ENCODE assay signal across 25 cellular contexts in the genomic region with DNA sequence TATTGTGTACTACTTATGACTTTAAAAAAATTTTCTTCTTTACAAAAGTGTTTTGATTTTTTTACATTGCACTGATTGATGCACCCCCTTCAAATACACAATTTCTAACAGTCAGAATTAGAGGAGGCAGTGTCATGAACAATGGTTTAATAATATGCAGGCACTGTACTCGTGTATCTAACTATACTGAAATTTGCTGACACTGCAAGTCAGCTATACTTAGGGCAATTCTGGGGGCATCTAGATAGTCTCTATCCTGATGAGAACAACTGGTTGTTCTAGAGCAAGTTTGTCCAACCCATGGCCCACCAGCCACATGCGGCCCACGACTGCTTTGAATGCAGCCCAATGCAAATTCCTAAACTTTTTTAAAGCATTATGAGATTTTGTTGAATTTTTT.
"Had no signal": no experiment of that assay in that cellular context is flagged by ENCODE, and none has a peak within 500 bp of the region (broad histone marks: within the 10 kb centered on the region; RNA-seq: fewer than 3 reads in every experiment).

No MANE protein-coding gene starts in this region.

- FAIRE-seq: colon, islet of Langerhans, keratinocyte had no signal

- H3K36me3 Mint-ChIP-seq: mesothelial cell of epicardium had no signal

- H3K4me3 Mint-ChIP-seq: mesothelial cell of epicardium had no signal

- H3K36me3 ChIP-seq: esophagus squamous epithelium, gastrocnemius medialis, heart right ventricle, left lung, lower lobe of right lung had no signal

- DNase-seq: dermis blood vessel endothelial cell; dorsolateral prefrontal cortex; effector CD4-positive, alpha-beta T cell; effector memory CD4-positive, alpha-beta T cell; erythroblast; esophagus squamous epithelium; foreskin fibroblast; foreskin melanocyte; gastrocnemius medialis; glutamatergic neuron; head of caudate nucleus; heart right ventricle; hippocampal formation; left lung; left ventricle myocardium superior; lower lobe of right lung; mesenchymal stem cell; mucosa of descending colon had no signal

- H3K4me3 ChIP-seq: coronary artery, dorsolateral prefrontal cortex, esophagus squamous epithelium, gastrocnemius medialis, heart right ventricle, left lung, lower lobe of right lung, mucosa of descending colon had no signal

- ATAC-seq: esophagus mucosa, gastrocnemius medialis, heart right ventricle, left lung, left ventricle myocardium superior, lower lobe of right lung, mucosa of descending colon had no signal

- H3K27ac ChIP-seq: coronary artery, dorsolateral prefrontal cortex, epithelial cell of prostate, esophagus squamous epithelium, gastrocnemius medialis, heart right ventricle, left lung, lower lobe of right lung had no signal

- H3K4me1 ChIP-seq: esophagus squamous epithelium, gastrocnemius medialis, heart right ventricle, left lung, lower lobe of right lung had no signal

- H3K27me3 ChIP-seq: esophagus squamous epithelium, gastrocnemius medialis, heart right ventricle, left lung had no signal

- H3K27ac Mint-ChIP-seq: mesothelial cell of epicardium had no signal

- H3K9me3 ChIP-seq: esophagus squamous epithelium, gastrocnemius medialis, heart right ventricle, left lung, lower lobe of right lung, mucosa of descending colon had no signal
